15 cellular contexts compared by ENCODE assay signal in the genomic region with DNA sequence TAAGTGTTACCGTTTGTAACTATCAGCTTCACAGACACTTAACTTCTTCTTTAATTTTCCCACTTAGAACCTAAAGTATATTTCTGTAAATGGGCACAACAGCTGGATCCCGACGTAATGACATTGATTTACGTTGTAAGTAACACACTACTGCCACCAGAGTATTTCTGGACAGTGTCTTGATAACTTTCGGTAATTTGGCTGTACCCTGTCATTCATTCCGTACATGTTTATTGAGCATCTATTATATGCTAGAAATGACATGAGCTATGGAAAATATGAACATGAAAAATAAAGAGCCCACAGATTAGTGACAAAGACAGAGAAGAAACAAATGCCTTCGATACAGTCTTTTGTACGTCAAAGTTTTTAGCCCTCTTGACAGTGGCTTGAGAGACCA.
DNase-seq lines count a peak whose midpoint lies in the region; ATAC-seq and TF ChIP-seq lines count a peak whose summit lies in the region.
"Had no signal": no experiment of that assay in that cellular context is flagged by ENCODE, and none has a peak within 500 bp of the region (broad histone marks: within the 10 kb centered on the region; RNA-seq: fewer than 3 reads in every experiment).

No MANE protein-coding gene starts in this region.

- TF ChIP-seq CTCF in SK-N-SH (IDR thresholded peaks at IDR 0.05): no peak
- no peak for TF ChIP-seq CTCF in Panc1 (IDR thresholded peaks at IDR 0.05)
- no peak for TF ChIP-seq CTCF in chondrocyte (IDR thresholded peaks at IDR 0.05)
- no peak for TF ChIP-seq CTCF in smooth muscle cell (IDR thresholded peaks at IDR 0.05; ENCODE audit: borderline replicate concordance, insufficient read depth, poor library complexity, severe bottlenecking)

- H4K20me1 ChIP-seq in SK-N-SH (ENCODE audit: insufficient read depth): no peaks in the 10 kb centered on the region
- H4K20me1 ChIP-seq in smooth muscle cell (ENCODE audit: low read depth): no peaks in the 10 kb centered on the region

- H3K79me2 ChIP-seq in SK-N-SH (ENCODE audit: insufficient read depth) (no peaks in the 10 kb centered on the region), smooth muscle cell (ENCODE audit: low read depth) (no peaks in the 10 kb centered on the region)

- no peak overlapping the region for H3K4me3 Mint-ChIP-seq in chondrocyte (ENCODE audit: unreplicated experiment)
- H3K4me3 Mint-ChIP-seq: CD14-positive monocyte; effector memory CD8-positive, alpha-beta T cell; naive thymus-derived CD4-positive, alpha-beta T cell had no signal

- H3K9me2 ChIP-seq in SK-N-SH: no peaks in the 10 kb centered on the region

- BruUV-seq in Panc1 (replicated peaks; lab: Mats Ljungman, UMichigan): no TSS peak

- POLR2A ChIA-PET in SK-N-SH (lab: Yijun Ruan, JAX) (no interaction called here), Panc1 (lab: Charles Lee) (no interaction called here)

- H3K4me2 ChIP-seq in SK-N-SH (peak overlapping the region; percentile 63; the same call in 1 of the 2 replicates), smooth muscle cell (no peak overlapping the region)

- no peaks in the 10 kb centered on the region for H3K9me3 Mint-ChIP-seq in chondrocyte (ENCODE audit: low read depth)
- H3K9me3 Mint-ChIP-seq: activated naive CD4-positive, alpha-beta T cell treated with anti-CD3 and anti-CD28 coated beads, Interleukin-2, amount 50 U/mL, for 72 hours; effector memory CD8-positive, alpha-beta T cell; naive thymus-derived CD4-positive, alpha-beta T cell had no signal

- no peak for ATAC-seq in SK-N-SH treated with all-trans-retinoic acid at 6 μM for 48 hours
- no peak for ATAC-seq in Panc1
- ATAC-seq in GM18873 (IDR thresholded peaks at IDR 0.05; ENCODE audit: low FRiP score, unreplicated experiment): no peak
- ATAC-seq in HG02623 (IDR thresholded peaks at IDR 0.05; ENCODE audit: unreplicated experiment): no peak

- H3F3A ChIP-seq in SK-N-SH (replicated peaks; ENCODE audit: insufficient read depth) (peaks cover 34% of the 10 kb centered on the region), smooth muscle cell (ENCODE audit: low read depth) (peaks cover 18% of the 10 kb centered on the region)

- DNase-seq in SK-N-SH (no peak), Panc1 (ENCODE audit: low read depth, low spot score) (no peak), chondrocyte (ENCODE audit: low spot score) (no peak), smooth muscle cell (lab: John Stamatoyannopoulos, UW; ENCODE audit: unreplicated experiment) (no peak), NCI-H748 (lab: John Stamatoyannopoulos, UW; ENCODE audit: unreplicated experiment) (no peak)
- DNase-seq: effector memory CD8-positive, alpha-beta T cell; Kasumi-1; naive thymus-derived CD4-positive, alpha-beta T cell; SIG-M5 had no signal

- H3K9ac ChIP-seq in SK-N-SH (peak overlapping the region; percentile 49), smooth muscle cell (ENCODE audit: low read depth) (no peak overlapping the region)

- peak overlapping the region; percentile 95 for H3K27ac Mint-ChIP-seq in chondrocyte (ENCODE audit: unreplicated experiment)
- H3K27ac Mint-ChIP-seq: CD14-positive monocyte; effector memory CD8-positive, alpha-beta T cell had no signal

- no peaks in the 10 kb centered on the region for H3K36me3 Mint-ChIP-seq in chondrocyte (ENCODE audit: low read depth)
- H3K36me3 Mint-ChIP-seq: activated naive CD4-positive, alpha-beta T cell treated with anti-CD3 and anti-CD28 coated beads, Interleukin-2, amount 50 U/mL, for 72 hours; CD14-positive monocyte had no signal

- 92% methylated on average over 8 of the region's 8 CpGs for WGBS in SK-N-SH (ENCODE audit: low lambda C conversion rate)
- WGBS in smooth muscle cell (ENCODE audit: low lambda C conversion rate): 87% methylated on average over 8 of the region's 8 CpGs

- no peaks in the 10 kb centered on the region for H3K27me3 Mint-ChIP-seq in chondrocyte (ENCODE audit: low read depth)
- H3K27me3 Mint-ChIP-seq: effector memory CD8-positive, alpha-beta T cell; naive thymus-derived CD4-positive, alpha-beta T cell had no signal

- H3K4me1 Mint-ChIP-seq in chondrocyte (ENCODE audit: low read depth): peaks cover 75% of the 10 kb centered on the region

- H3K36me3 ChIP-seq in SK-N-SH (replicated peaks in 1 of 2; ENCODE audit: control insufficient read depth in 1 of 2, insufficient read depth in 2 of 2, low read length in 1 of 2) (no peaks in the 10 kb centered on the region), Panc1 (ENCODE audit: control insufficient read depth, insufficient read depth, low read length) (no peaks in the 10 kb centered on the region), smooth muscle cell (ENCODE audit: low read depth) (no peaks in the 10 kb centered on the region)

- H3K27me3 ChIP-seq in SK-N-SH (ENCODE audit: insufficient read depth): no peaks in the 10 kb centered on the region
- H3K27me3 ChIP-seq in Panc1 (ENCODE audit: control insufficient read depth, insufficient read depth, low read length): no peaks in the 10 kb centered on the region
- H3K27me3 ChIP-seq in smooth muscle cell (ENCODE audit: low read depth): no peaks in the 10 kb centered on the region

- H3K4me3 ChIP-seq in SK-N-SH (ENCODE audit: low read depth in 2 of 2, low read length in 1 of 2): no peak overlapping the region
- no peak overlapping the region for H3K4me3 ChIP-seq in Panc1 (ENCODE audit: low read depth in 2 of 2, low read length in 2 of 2)
- H3K4me3 ChIP-seq in smooth muscle cell: no peak overlapping the region

- H3K27ac ChIP-seq in SK-N-SH (ENCODE audit: low read depth in 2 of 2, low read length in 1 of 2) (peak overlapping the region; percentile 50 to 92; a peak in 2 of 4 replicates), Panc1 (ENCODE audit: low read length) (peak overlapping the region; percentile 66; the same call in 1 of the 2 replicates), smooth muscle cell (ENCODE audit: low read depth) (peak overlapping the region; percentile 80)
- H3K27ac ChIP-seq: 22Rv1 had no signal

- CTCF ChIA-PET in SK-N-SH (lab: Yijun Ruan, JAX) (interaction anchor here (0.7 to 9.8 kb wide), 28 partner anchors 8 to 494 kb away, joined by 3 to 111 read pairs (median 4); a partner anchor contains a TSS), Panc1 (lab: Charles Lee) (interaction anchor here (1.5 to 1.6 kb wide), 2 partner anchors 54 to 446 kb away, joined by 4 to 7 read pairs; no protein-coding TSS in a partner anchor)

- TF ChIP-seq EP300 in SK-N-SH (IDR thresholded peaks at IDR 0.05; ENCODE audit: borderline replicate concordance in 1 of 2, low read depth in 1 of 2, low read length in 1 of 2): no peak

- H3K9me3 ChIP-seq in SK-N-SH (no peaks in the 10 kb centered on the region), Panc1 (ENCODE audit: control insufficient read depth, insufficient read depth, low read depth, low read length) (no peaks in the 10 kb centered on the region), smooth muscle cell (replicated peaks; ENCODE audit: low read depth) (no peaks in the 10 kb centered on the region)

- in situ Hi-C loops in Panc1 (cut with HindIII; ENCODE audit: low pct_unique_long_range_greater_than_20kb, low sequenced_read_pairs): no loop called here

- intact Hi-C loops in Panc1 (cut with micrococcal nuclease; ENCODE audit: unreplicated experiment): loop anchor here (2.0 to 10.0 kb wide), 2 partner anchors 195 to 445 kb away; no protein-coding TSS in a partner anchor

- H3K4me1 ChIP-seq in SK-N-SH (ENCODE audit: control insufficient read depth in 1 of 2, insufficient read depth in 2 of 2, low read depth in 1 of 2, low read length in 1 of 2): peaks cover 15 to 54% of the 10 kb centered on the region in 2 experiments
- H3K4me1 ChIP-seq in Panc1 (ENCODE audit: control insufficient read depth, insufficient read depth, low read length): peaks cover 31% of the 10 kb centered on the region
- H3K4me1 ChIP-seq in smooth muscle cell (ENCODE audit: low read depth): peaks cover 29% of the 10 kb centered on the region

- H2AFZ ChIP-seq in SK-N-SH (ENCODE audit: low read depth) (no peak overlapping the region), smooth muscle cell (ENCODE audit: low read depth) (no peak overlapping the region)

- TF ChIP-seq RAD21 in SK-N-SH (IDR thresholded peaks at IDR 0.05; ENCODE audit: low read length): no peak

TF ChIP-seq in SK-N-SH, 30 proteins besides CTCF, POLR2A, EP300 and RAD21 (continues in another document):
- TF ChIP-seq POLR2AphosphoS5 (IDR thresholded peaks at IDR 0.05; ENCODE audit: low read depth, low read length) (no peak), RCOR1 (IDR thresholded peaks at IDR 0.05; ENCODE audit: low read length) (no peak)
- TF ChIP-seq, protein P1, sequence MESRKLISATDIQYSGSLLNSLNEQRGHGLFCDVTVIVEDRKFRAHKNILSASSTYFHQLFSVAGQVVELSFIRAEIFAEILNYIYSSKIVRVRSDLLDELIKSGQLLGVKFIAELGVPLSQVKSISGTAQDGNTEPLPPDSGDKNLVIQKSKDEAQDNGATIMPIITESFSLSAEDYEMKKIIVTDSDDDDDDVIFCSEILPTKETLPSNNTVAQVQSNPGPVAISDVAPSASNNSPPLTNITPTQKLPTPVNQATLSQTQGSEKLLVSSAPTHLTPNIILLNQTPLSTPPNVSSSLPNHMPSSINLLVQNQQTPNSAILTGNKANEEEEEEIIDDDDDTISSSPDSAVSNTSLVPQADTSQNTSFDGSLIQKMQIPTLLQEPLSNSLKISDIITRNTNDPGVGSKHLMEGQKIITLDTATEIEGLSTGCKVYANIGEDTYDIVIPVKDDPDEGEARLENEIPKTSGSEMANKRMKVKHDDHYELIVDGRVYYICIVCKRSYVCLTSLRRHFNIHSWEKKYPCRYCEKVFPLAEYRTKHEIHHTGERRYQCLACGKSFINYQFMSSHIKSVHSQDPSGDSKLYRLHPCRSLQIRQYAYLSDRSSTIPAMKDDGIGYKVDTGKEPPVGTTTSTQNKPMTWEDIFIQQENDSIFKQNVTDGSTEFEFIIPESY (IDR thresholded peaks at IDR 0.05; ENCODE audit: borderline replicate concordance, low read depth): no peak

TF ChIP-seq in SK-N-SH treated with all-trans-retinoic acid at 6 μM for 48 hours, 23 proteins besides CTCF, POLR2A, EP300 and RAD21 (continues in another document):
- TF ChIP-seq PPARA (CRISPR knock-in tag; IDR thresholded peaks at IDR 0.05; ENCODE audit: borderline replicate concordance) (no peak), ESRRG (CRISPR knock-in tag; IDR thresholded peaks at IDR 0.05) (no peak), GLIS3 (CRISPR knock-in tag; IDR thresholded peaks at IDR 0.05) (no peak), ISL1 (CRISPR knock-in tag; IDR thresholded peaks at IDR 0.05) (no peak)
- TF ChIP-seq, protein P2, sequence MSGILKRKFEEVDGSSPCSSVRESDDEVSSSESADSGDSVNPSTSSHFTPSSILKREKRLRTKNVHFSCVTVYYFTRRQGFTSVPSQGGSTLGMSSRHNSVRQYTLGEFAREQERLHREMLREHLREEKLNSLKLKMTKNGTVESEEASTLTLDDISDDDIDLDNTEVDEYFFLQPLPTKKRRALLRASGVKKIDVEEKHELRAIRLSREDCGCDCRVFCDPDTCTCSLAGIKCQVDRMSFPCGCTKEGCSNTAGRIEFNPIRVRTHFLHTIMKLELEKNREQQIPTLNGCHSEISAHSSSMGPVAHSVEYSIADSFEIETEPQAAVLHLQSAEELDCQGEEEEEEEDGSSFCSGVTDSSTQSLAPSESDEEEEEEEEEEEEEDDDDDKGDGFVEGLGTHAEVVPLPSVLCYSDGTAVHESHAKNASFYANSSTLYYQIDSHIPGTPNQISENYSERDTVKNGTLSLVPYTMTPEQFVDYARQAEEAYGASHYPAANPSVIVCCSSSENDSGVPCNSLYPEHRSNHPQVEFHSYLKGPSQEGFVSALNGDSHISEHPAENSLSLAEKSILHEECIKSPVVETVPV (CRISPR knock-in tag; IDR thresholded peaks at IDR 0.05): no peak
